ENCODE assay signal across 1 cellular context in genomic region chr9:35658144-35658893, GRCh38.
TF ChIP-seq lines count a peak whose summit lies in the region.

CCDC107 (plus strand) TSS chr9:35658292; CDS start chr9:35658380, 88 bp downstream.

TF ChIP-seq in GM12878, 131 proteins besides CTCF, POLR2A, EP300 and RAD21 (continued from another document and continues in another):
- TF ChIP-seq MYC (IDR thresholded peaks at IDR 0.05; ENCODE audit: insufficient read depth, insufficient read length, insufficient replicate concordance, low read length, severe bottlenecking) (no peak), GABPA (IDR thresholded peaks at IDR 0.05; ENCODE audit: low read depth) (no peak), CBFB (IDR thresholded peaks at IDR 0.05; ENCODE audit: low read depth) (no peak), ZBTB4 (CRISPR knock-in tag; IDR thresholded peaks at IDR 0.05) (no peak), EGR1 (IDR thresholded peaks at IDR 0.05; ENCODE audit: borderline replicate concordance in 1 of 2, low read depth in 2 of 2, low read length in 2 of 2) (no peak), KAT2A (conservative IDR thresholded peaks at IDR 0.05; ENCODE audit: control insufficient read depth, low read depth, low read length) (no peak), YBX1 (IDR thresholded peaks at IDR 0.05) (no peak), BCL3 (IDR thresholded peaks at IDR 0.05; ENCODE audit: borderline replicate concordance, insufficient read depth, low read depth, low read length, poor library complexity, severe bottlenecking) (no peak), NR2F1 (conservative IDR thresholded peaks at IDR 0.05) (0 out of 2 replicates have a peak, but pooled peaks have one; percentile 52), ZNF274 (IDR thresholded peaks at IDR 0.05; ENCODE audit: insufficient read depth, insufficient read length) (no peak), SIX5 (IDR thresholded peaks at IDR 0.05; ENCODE audit: low read depth, low read length, severe bottlenecking) (no peak), IRF5 (IDR thresholded peaks at IDR 0.05; ENCODE audit: borderline replicate concordance) (no peak), BHLHE40 (IDR thresholded peaks at IDR 0.05; ENCODE audit: borderline replicate concordance in 1 of 2, low read depth in 2 of 2, low read length in 1 of 2) (peak in 1 of 2 experiments; percentile 56; a peak in 2 of 4 replicates), NRF1 (conservative IDR thresholded peaks at IDR 0.05; ENCODE audit: low read depth, low read length) (peak; percentile 86), SREBF2 (IDR thresholded peaks at IDR 0.05; ENCODE audit: low read length) (no peak), SMARCA5 (IDR thresholded peaks at IDR 0.05) (peak; percentile 94), SMC3 (IDR thresholded peaks at IDR 0.05; ENCODE audit: borderline replicate concordance, low read length) (0 out of 2 replicates have a peak, but pooled peaks have one; percentile 4), BACH1 (IDR thresholded peaks at IDR 0.05; ENCODE audit: borderline replicate concordance) (peak; percentile 82), JUND (IDR thresholded peaks at IDR 0.05; ENCODE audit: low read depth, low read length) (no peak), POU2F2 (IDR thresholded peaks at IDR 0.05; ENCODE audit: borderline replicate concordance, low read depth, low read length) (peak; percentile 99), SRF (IDR thresholded peaks at IDR 0.05; ENCODE audit: low read depth in 2 of 2, low read length in 2 of 2) (no peak), MLLT1 (IDR thresholded peaks at IDR 0.05) (no peak), TARDBP (IDR thresholded peaks at IDR 0.05; ENCODE audit: borderline replicate concordance) (no peak), ATF3 (IDR thresholded peaks at IDR 0.05; ENCODE audit: borderline replicate concordance, extremely low read depth, low read depth, low read length) (no peak), SIN3A (IDR thresholded peaks at IDR 0.05; ENCODE audit: low read depth, low read length) (no peak; the same call in 1 of the 2 replicates), ZBTB40 (IDR thresholded peaks at IDR 0.05; ENCODE audit: borderline replicate concordance) (no peak), JUNB (IDR thresholded peaks at IDR 0.05) (no peak), TBL1XR1 (IDR thresholded peaks at IDR 0.05; ENCODE audit: low read depth, low read length) (no peak), PKNOX1 (IDR thresholded peaks at IDR 0.05) (no peak), SP1 (IDR thresholded peaks at IDR 0.05; ENCODE audit: low read depth, low read length) (no peak), ZNF207 (IDR thresholded peaks at IDR 0.05; ENCODE audit: borderline replicate concordance) (peak; percentile 16; the same call in 1 of the 2 replicates), BMI1 (IDR thresholded peaks at IDR 0.05; ENCODE audit: borderline replicate concordance) (no peak), E2F8 (IDR thresholded peaks at IDR 0.05; ENCODE audit: low read depth, partially characterized antibody) (no peak), ZNF687 (IDR thresholded peaks at IDR 0.05) (peak; percentile 62), MTA2 (IDR thresholded peaks at IDR 0.05; ENCODE audit: low read depth) (peak; percentile 15; the same call in 1 of the 2 replicates), ASH2L (IDR thresholded peaks at IDR 0.05; ENCODE audit: borderline replicate concordance, low read depth) (no peak), TCF12 (IDR thresholded peaks at IDR 0.05; ENCODE audit: low read depth, low read length) (0 out of 2 replicates have a peak, but pooled peaks have one; percentile 14), NFYA (IDR thresholded peaks at IDR 0.05; ENCODE audit: borderline replicate concordance, low read depth, low read length) (no peak)
